23 cellular contexts compared by ENCODE assay signal in genomic region chr7:128894101-128894440, GRCh38. TPM values are rescaled to one million over a fixed set of nuclear protein-coding genes. Genes with fewer than 3 reads are reported as not detected.
"Had no signal": no experiment of that assay in that cellular context is flagged by ENCODE, and none has a peak within 500 bp of the region (broad histone marks: within the 10 kb centered on the region; RNA-seq: fewer than 3 reads in every experiment).

No MANE protein-coding gene starts in this region.

- H3K36me3 ChIP-seq: esophagus muscularis mucosa, gastroesophageal sphincter had no signal

- H3K4me3 ChIP-seq: dorsolateral prefrontal cortex, esophagus muscularis mucosa, gastroesophageal sphincter, psoas muscle had no signal

- H3K4me1 ChIP-seq: parathyroid adenoma, psoas muscle had no signal

- DNase-seq: central memory CD4-positive, alpha-beta T cell; cortex of kidney; dorsolateral prefrontal cortex; effector memory CD4-positive, alpha-beta T cell; foreskin fibroblast; glutamatergic neuron; immature natural killer cell; mammary epithelial cell; naive thymus-derived CD4-positive, alpha-beta T cell; nucleus accumbens; retina; stimulated activated CD4-positive, alpha-beta T cell treated with anti-CD3 and anti-CD28 coated beads, Interleukin-2, amount 100 ng/mL, for 24 hours; stimulated activated CD4-positive, alpha-beta T cell treated with anti-CD3 and anti-CD28 coated beads, Interleukin-4, amount 100 ng/mL, for 4 hours; stimulated activated naive B cell treated with anti-CD40 and anti-IgM and Interleukin-4, amounts not matched to agents 10 μg/mL and 1 μg/mL and 100 μg/mL, for 72 hours; trophoblast cell had no signal

- H3K9me3 ChIP-seq: esophagus muscularis mucosa, gastroesophageal sphincter, psoas muscle had no signal

- ATAC-seq: gastroesophageal sphincter; left colon; naive thymus-derived CD4-positive, alpha-beta T cell; stimulated activated naive B cell treated with anti-CD40 and anti-IgM and Interleukin-4, amounts not matched to agents 10 μg/mL and 1 μg/mL and 100 μg/mL, for 72 hours had no signal

- H3K4me1 Mint-ChIP-seq: naive thymus-derived CD4-positive, alpha-beta T cell; neural crest cell had no signal

- H3K36me3 Mint-ChIP-seq: immature natural killer cell had no signal

- H2AFZ ChIP-seq: parathyroid adenoma had no signal

- FAIRE-seq: endometrium, keratinocyte had no signal

- H3K79me2 ChIP-seq: parathyroid adenoma had no signal

- H3K27ac Mint-ChIP-seq: immature natural killer cell; naive thymus-derived CD4-positive, alpha-beta T cell; stimulated activated naive B cell treated with anti-CD40 and anti-IgM and Interleukin-4, amounts not matched to agents 10 μg/mL and 1 μg/mL and 100 μg/mL, for 72 hours had no signal

- H3K27ac ChIP-seq: dorsolateral prefrontal cortex, esophagus muscularis mucosa, gastroesophageal sphincter, parathyroid adenoma, psoas muscle had no signal

- H3K9ac ChIP-seq: parathyroid adenoma had no signal

- H3K4me3 Mint-ChIP-seq: immature natural killer cell; naive thymus-derived CD4-positive, alpha-beta T cell; neural crest cell; stimulated activated naive B cell treated with anti-CD40 and anti-IgM and Interleukin-4, amounts not matched to agents 10 μg/mL and 1 μg/mL and 100 μg/mL, for 72 hours had no signal

RNA-seq across cellular contexts. Expression of gene KCP, which starts 16.4 kb away (rescaled TPM):
- polyA plus RNA-seq: keratinocyte; naive thymus-derived CD4-positive, alpha-beta T cell had no signal

RNA-seq across cellular contexts. Expression of gene IRF5, which starts 43.7 kb away (rescaled TPM):
- total RNA-seq: neural crest cell had no signal
